In genomic region chr20:44696315-44696714, GRCh38 we compare ENCODE assay signal across 15 cellular contexts. TPM values are rescaled to one million over a fixed set of nuclear protein-coding genes. Genes with fewer than 3 reads are reported as not detected.
DNase-seq lines count a peak whose midpoint lies in the region; ATAC-seq, FAIRE-seq and TF ChIP-seq lines count a peak whose summit lies in the region.
"Had no signal": no experiment of that assay in that cellular context is flagged by ENCODE, and none has a peak within 500 bp of the region (broad histone marks: within the 10 kb centered on the region; RNA-seq: fewer than 3 reads in every experiment).

No MANE protein-coding gene starts in this region.

- H3K9me3 Mint-ChIP-seq in osteocyte (ENCODE audit: unreplicated experiment), result peaks cover 4% of the 10 kb centered on the region
- H3K9me3 Mint-ChIP-seq in stimulated activated naive CD8-positive, alpha-beta T cell treated with anti-CD3 and anti-CD28 coated beads, Interleukin-15, amount 100 ng/mL, for 72 hours, result peaks cover 0 to 11% of the 10 kb centered on the region in 2 donors
- H3K9me3 Mint-ChIP-seq: naive thymus-derived CD8-positive, alpha-beta T cell had no signal

- in situ Hi-C loops in brain microvascular endothelial cell (cut with HindIII; ENCODE audit: low pct_ligation_motif_present, low sequenced_read_pairs), result no loop called here
- in situ Hi-C loops in HAP-1 (cut with MboI; ENCODE audit: low sequenced_read_pairs), result no loop called here

- CTCF ChIA-PET in BJ (lab: Yijun Ruan, JAX), result interaction anchor here (0.6 to 9.6 kb wide), 4 partner anchors 10 to 36 kb away, joined by 3 to 104 read pairs (median 4); no protein-coding TSS in a partner anchor

- no peak for DNase-seq in BJ (ENCODE audit: low read depth)
- no peak for DNase-seq in HTR-8/SVneo (ENCODE audit: insufficient read length, low spot score)
- DNase-seq in brain microvascular endothelial cell, result no peak
- no peak for DNase-seq in osteocyte (ENCODE audit: extremely low spot score, unreplicated experiment)
- DNase-seq in HAP-1 (ENCODE audit: low spot score in 2 of 2), result no peak
- no peak for DNase-seq in NCI-H2171 (lab: John Stamatoyannopoulos, UW)
- no peak for DNase-seq in stimulated activated naive CD8-positive, alpha-beta T cell treated with anti-CD3 and anti-CD28 coated beads, Interleukin-15, amount 100 ng/mL, for 72 hours
- DNase-seq: kidney; naive thymus-derived CD8-positive, alpha-beta T cell; NCI-H1105 treated with DMSO at 0.1 percent for 48 hours had no signal

- H3K36me3 ChIP-seq in BJ (ENCODE audit: control insufficient read depth, insufficient read depth, low read length) (no peaks in the 10 kb centered on the region), brain microvascular endothelial cell (replicated peaks) (no peaks in the 10 kb centered on the region), HAP-1 (replicated peaks) (no peaks in the 10 kb centered on the region)

- H3K36me3 Mint-ChIP-seq in osteocyte (ENCODE audit: unreplicated experiment), result no peaks in the 10 kb centered on the region
- H3K36me3 Mint-ChIP-seq: naive thymus-derived CD8-positive, alpha-beta T cell had no signal

- no peaks in the 10 kb centered on the region for H3K27me3 Mint-ChIP-seq in osteocyte (ENCODE audit: unreplicated experiment)
- H3K27me3 Mint-ChIP-seq in stimulated activated naive CD8-positive, alpha-beta T cell treated with anti-CD3 and anti-CD28 coated beads, Interleukin-15, amount 100 ng/mL, for 72 hours, result no peaks in the 10 kb centered on the region
- H3K27me3 Mint-ChIP-seq: naive thymus-derived CD8-positive, alpha-beta T cell had no signal

- H3K4me3 ChIP-seq in BJ (ENCODE audit: low read depth, low read length) (no peak overlapping the region), brain microvascular endothelial cell (ENCODE audit: low read depth, low read length) (no peak overlapping the region), HAP-1 (no peak overlapping the region)
- H3K4me3 ChIP-seq: SK-N-MC, smooth muscle cell had no signal

- H3K4me1 ChIP-seq in HAP-1, result peaks cover 6% of the 10 kb centered on the region

- no peaks in the 10 kb centered on the region for H3K27me3 ChIP-seq in BJ (ENCODE audit: control insufficient read depth, insufficient read depth, low read length)
- H3K27me3 ChIP-seq in brain microvascular endothelial cell (replicated peaks), result no peaks in the 10 kb centered on the region
- H3K27me3 ChIP-seq in HAP-1 (ENCODE audit: low read depth), result no peaks in the 10 kb centered on the region

- POLR2A ChIA-PET in BJ (lab: Charles Lee), result no interaction called here

- no peak overlapping the region for H3K4me3 Mint-ChIP-seq in osteocyte (ENCODE audit: unreplicated experiment)
- H3K4me3 Mint-ChIP-seq in stimulated activated naive CD8-positive, alpha-beta T cell treated with anti-CD3 and anti-CD28 coated beads, Interleukin-15, amount 100 ng/mL, for 72 hours, result no peak overlapping the region
- H3K4me3 Mint-ChIP-seq: activated T-helper 1 cell treated with anti-CD3 and anti-CD28 coated beads, Interleukin-12 subunit alpha, Interleukin-12 subunit beta, Interleukin-2, Interleukin-4 antibody, amounts not matched to agents 30 ng/mL and 10 ng/mL and 1 ng/mL, durations not matched to agents 14 hours and 24 hours and 36 hours; naive thymus-derived CD8-positive, alpha-beta T cell had no signal

- 0 out of 2 replicates have a peak, but pooled peaks have one; percentile 4 for TF ChIP-seq CTCF in BJ (IDR thresholded peaks at IDR 0.05; ENCODE audit: insufficient read depth, low read depth, low read length)
- peak; percentile 51 for TF ChIP-seq CTCF in brain microvascular endothelial cell (IDR thresholded peaks at IDR 0.05; ENCODE audit: low read depth, low read length, missing control alignments)
- TF ChIP-seq CTCF in osteocyte (IDR thresholded peaks at IDR 0.05), result no peak

- no peak for ATAC-seq in HG03460 (IDR thresholded peaks at IDR 0.05; ENCODE audit: unreplicated experiment)
- ATAC-seq in stimulated activated naive CD8-positive, alpha-beta T cell treated with anti-CD3 and anti-CD28 coated beads, Interleukin-15, amount 100 ng/mL, for 72 hours, result no peak
- ATAC-seq: activated CD4-positive, CD25-positive, alpha-beta regulatory T cell treated with anti-CD3 and anti-CD28 coated beads, Interleukin-2, amount 50 U/mL, for 24 hours; naive thymus-derived CD8-positive, alpha-beta T cell had no signal

- no peak overlapping the region for H3K27ac ChIP-seq in brain microvascular endothelial cell
- H3K27ac ChIP-seq: SK-N-MC had no signal

- peaks cover 90% of the 10 kb centered on the region for H3K4me1 Mint-ChIP-seq in osteocyte (ENCODE audit: unreplicated experiment)
- peaks cover 22% of the 10 kb centered on the region for H3K4me1 Mint-ChIP-seq in stimulated activated naive CD8-positive, alpha-beta T cell treated with anti-CD3 and anti-CD28 coated beads, Interleukin-15, amount 100 ng/mL, for 72 hours

- peak; percentile 36 for FAIRE-seq in HTR-8/SVneo (lab: Jason Lieb, UNC)
- FAIRE-seq: kidney had no signal

- peak overlapping the region; percentile 95 for H3K27ac Mint-ChIP-seq in osteocyte (ENCODE audit: unreplicated experiment)
- H3K27ac Mint-ChIP-seq in stimulated activated naive CD8-positive, alpha-beta T cell treated with anti-CD3 and anti-CD28 coated beads, Interleukin-15, amount 100 ng/mL, for 72 hours, result no peak overlapping the region
- H3K27ac Mint-ChIP-seq: activated T-helper 1 cell treated with anti-CD3 and anti-CD28 coated beads, Interleukin-12 subunit alpha, Interleukin-12 subunit beta, Interleukin-2, Interleukin-4 antibody, amounts not matched to agents 30 ng/mL and 10 ng/mL and 1 ng/mL, durations not matched to agents 14 hours and 24 hours and 36 hours had no signal

- H3K9me3 ChIP-seq in HAP-1, result no peaks in the 10 kb centered on the region

RNA-seq across cellular contexts. Expression of gene CCN5, which starts 18.9 kb away (rescaled TPM):
- polyA plus RNA-seq in BJ (2011; rRNA removed), result 0.91 and 2.0 TPM in 2 replicates
- polyA minus RNA-seq in BJ (2011; rRNA and poly(A)+ RNA removed), result 0.14 and 0.21 TPM in 2 replicates
- total RNA-seq in osteocyte, result 18.2 and 24.0 TPM in 2 replicates
- total RNA-seq: activated T-helper 1 cell treated with anti-CD3 and anti-CD28 coated beads, Interleukin-12 subunit alpha, Interleukin-12 subunit beta, Interleukin-2, Interleukin-4 antibody, amounts not matched to agents 30 ng/mL and 10 ng/mL and 1 ng/mL, durations not matched to agents 14 hours and 24 hours and 36 hours; naive thymus-derived CD8-positive, alpha-beta T cell; smooth muscle cell had no signal
- polyA plus RNA-seq: naive thymus-derived CD8-positive, alpha-beta T cell; smooth muscle cell had no signal

RNA-seq across cellular contexts. Expression of gene ADA, which starts 44.8 kb away (rescaled TPM):
- 18.7 and 24.7 TPM in 2 replicates for polyA plus RNA-seq in BJ (2011; rRNA removed)
- polyA minus RNA-seq in BJ (2011; rRNA and poly(A)+ RNA removed), result 8.7 and 15.8 TPM in 2 replicates
- total RNA-seq in osteocyte, result 177 and 185 TPM in 2 replicates

RNA-seq across cellular contexts. Expression of gene KCNK15, which starts 49.4 kb away (rescaled TPM):
- 0.58 and 0.82 TPM in 2 replicates for polyA plus RNA-seq in BJ (2011; rRNA removed)
- 0.38 and 0.41 TPM in 2 replicates for polyA minus RNA-seq in BJ (2011; rRNA and poly(A)+ RNA removed)
- 17.5 and 21.5 TPM in 2 replicates for total RNA-seq in osteocyte
- total RNA-seq: naive thymus-derived CD8-positive, alpha-beta T cell had no signal
- polyA plus RNA-seq: naive thymus-derived CD8-positive, alpha-beta T cell had no signal
